Comparison of ENCODE assay signal across 1 cellular context in the genomic region with DNA sequence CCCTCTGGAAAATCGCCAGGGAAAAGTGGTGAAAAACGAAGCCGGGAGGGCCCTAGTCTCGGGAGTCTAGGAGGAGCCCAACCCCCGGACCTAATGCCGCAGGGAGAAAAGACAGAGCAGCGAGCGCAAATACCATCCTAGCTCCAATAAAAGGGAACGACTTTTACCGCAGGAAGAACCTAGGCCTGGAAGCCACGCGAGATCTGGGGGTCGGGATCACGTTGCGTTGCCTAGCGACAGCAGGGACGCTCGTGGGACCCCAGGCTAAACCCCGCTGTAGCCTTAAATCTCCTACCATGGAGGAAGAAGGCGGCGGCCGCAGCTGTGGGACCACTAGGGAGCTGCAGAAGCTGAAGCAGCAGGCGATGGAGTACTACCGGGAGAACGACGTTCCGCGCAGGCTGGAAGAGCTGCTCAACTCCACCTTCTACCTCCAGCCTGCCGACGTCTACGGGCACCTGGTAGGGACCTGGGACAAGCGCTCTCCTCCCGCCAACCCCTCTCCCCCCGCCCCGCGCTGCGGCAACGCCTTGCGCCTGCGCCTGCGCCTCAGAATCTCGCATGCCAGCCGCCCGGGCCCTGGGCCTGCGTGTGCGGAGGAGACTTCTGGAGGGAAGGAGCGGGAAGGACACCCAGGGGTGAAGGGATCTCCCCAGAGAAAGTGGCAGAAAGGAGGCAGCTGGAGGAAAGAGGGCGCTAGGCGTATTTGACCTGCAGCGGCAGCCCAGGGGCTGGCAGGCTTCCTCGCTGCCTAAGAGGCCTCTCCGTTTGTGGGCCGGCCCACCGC.
TF ChIP-seq lines count a peak whose summit lies in the region.

TSS of gene ENO4 (plus strand) at position 229 of the 787 bp plus-strand sequence. CDS start at position 297, 68 bp downstream.

TF ChIP-seq in WTC11, 78 proteins besides CTCF, POLR2A, EP300 and RAD21 (continued from another document and continues in another):
- TF ChIP-seq, protein P1, sequence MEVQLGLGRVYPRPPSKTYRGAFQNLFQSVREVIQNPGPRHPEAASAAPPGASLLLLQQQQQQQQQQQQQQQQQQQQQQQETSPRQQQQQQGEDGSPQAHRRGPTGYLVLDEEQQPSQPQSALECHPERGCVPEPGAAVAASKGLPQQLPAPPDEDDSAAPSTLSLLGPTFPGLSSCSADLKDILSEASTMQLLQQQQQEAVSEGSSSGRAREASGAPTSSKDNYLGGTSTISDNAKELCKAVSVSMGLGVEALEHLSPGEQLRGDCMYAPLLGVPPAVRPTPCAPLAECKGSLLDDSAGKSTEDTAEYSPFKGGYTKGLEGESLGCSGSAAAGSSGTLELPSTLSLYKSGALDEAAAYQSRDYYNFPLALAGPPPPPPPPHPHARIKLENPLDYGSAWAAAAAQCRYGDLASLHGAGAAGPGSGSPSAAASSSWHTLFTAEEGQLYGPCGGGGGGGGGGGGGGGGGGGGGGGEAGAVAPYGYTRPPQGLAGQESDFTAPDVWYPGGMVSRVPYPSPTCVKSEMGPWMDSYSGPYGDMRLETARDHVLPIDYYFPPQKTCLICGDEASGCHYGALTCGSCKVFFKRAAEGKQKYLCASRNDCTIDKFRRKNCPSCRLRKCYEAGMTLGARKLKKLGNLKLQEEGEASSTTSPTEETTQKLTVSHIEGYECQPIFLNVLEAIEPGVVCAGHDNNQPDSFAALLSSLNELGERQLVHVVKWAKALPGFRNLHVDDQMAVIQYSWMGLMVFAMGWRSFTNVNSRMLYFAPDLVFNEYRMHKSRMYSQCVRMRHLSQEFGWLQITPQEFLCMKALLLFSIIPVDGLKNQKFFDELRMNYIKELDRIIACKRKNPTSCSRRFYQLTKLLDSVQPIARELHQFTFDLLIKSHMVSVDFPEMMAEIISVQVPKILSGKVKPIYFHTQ (CRISPR knock-in tag; IDR thresholded peaks at IDR 0.05) = no peak
- TF ChIP-seq ZNF425 (CRISPR knock-in tag; conservative IDR thresholded peaks at IDR 0.05) = no peak
- TF ChIP-seq AFF4 (CRISPR knock-in tag; IDR thresholded peaks at IDR 0.05; ENCODE audit: borderline replicate concordance) = no peak
- no peak for TF ChIP-seq TEAD4 (CRISPR knock-in tag; IDR thresholded peaks at IDR 0.05)
- peak; percentile 63 for TF ChIP-seq SP1 (CRISPR knock-in tag; conservative IDR thresholded peaks at IDR 0.05)
- TF ChIP-seq, protein P2, sequence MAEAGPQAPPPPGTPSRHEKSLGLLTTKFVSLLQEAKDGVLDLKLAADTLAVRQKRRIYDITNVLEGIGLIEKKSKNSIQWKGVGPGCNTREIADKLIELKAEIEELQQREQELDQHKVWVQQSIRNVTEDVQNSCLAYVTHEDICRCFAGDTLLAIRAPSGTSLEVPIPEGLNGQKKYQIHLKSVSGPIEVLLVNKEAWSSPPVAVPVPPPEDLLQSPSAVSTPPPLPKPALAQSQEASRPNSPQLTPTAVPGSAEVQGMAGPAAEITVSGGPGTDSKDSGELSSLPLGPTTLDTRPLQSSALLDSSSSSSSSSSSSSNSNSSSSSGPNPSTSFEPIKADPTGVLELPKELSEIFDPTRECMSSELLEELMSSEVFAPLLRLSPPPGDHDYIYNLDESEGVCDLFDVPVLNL (CRISPR knock-in tag; IDR thresholded peaks at IDR 0.05; ENCODE audit: borderline replicate concordance, low read depth) = no peak
- peak; percentile 18; the same call in 1 of the 2 replicates for TF ChIP-seq TP53 (CRISPR knock-in tag; IDR thresholded peaks at IDR 0.05)
- TF ChIP-seq, protein P3, sequence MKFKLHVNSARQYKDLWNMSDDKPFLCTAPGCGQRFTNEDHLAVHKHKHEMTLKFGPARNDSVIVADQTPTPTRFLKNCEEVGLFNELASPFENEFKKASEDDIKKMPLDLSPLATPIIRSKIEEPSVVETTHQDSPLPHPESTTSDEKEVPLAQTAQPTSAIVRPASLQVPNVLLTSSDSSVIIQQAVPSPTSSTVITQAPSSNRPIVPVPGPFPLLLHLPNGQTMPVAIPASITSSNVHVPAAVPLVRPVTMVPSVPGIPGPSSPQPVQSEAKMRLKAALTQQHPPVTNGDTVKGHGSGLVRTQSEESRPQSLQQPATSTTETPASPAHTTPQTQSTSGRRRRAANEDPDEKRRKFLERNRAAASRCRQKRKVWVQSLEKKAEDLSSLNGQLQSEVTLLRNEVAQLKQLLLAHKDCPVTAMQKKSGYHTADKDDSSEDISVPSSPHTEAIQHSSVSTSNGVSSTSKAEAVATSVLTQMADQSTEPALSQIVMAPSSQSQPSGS (CRISPR knock-in tag; IDR thresholded peaks at IDR 0.05; ENCODE audit: borderline replicate concordance, low read depth) = peak; percentile 25; the same call in 1 of the 2 replicates
- TF ChIP-seq, protein P4, sequence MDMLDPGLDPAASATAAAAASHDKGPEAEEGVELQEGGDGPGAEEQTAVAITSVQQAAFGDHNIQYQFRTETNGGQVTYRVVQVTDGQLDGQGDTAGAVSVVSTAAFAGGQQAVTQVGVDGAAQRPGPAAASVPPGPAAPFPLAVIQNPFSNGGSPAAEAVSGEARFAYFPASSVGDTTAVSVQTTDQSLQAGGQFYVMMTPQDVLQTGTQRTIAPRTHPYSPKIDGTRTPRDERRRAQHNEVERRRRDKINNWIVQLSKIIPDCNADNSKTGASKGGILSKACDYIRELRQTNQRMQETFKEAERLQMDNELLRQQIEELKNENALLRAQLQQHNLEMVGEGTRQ (CRISPR knock-in tag; IDR thresholded peaks at IDR 0.05) = no peak
- peak; percentile 44; the same call in 1 of the 2 replicates for TF ChIP-seq ZNF219 (CRISPR knock-in tag; IDR thresholded peaks at IDR 0.05; ENCODE audit: borderline replicate concordance)
- 0 out of 2 replicates have a peak, but pooled peaks have one; percentile 6 for TF ChIP-seq ZNF138 (CRISPR knock-in tag; conservative IDR thresholded peaks at IDR 0.05)
- TF ChIP-seq, protein P5, sequence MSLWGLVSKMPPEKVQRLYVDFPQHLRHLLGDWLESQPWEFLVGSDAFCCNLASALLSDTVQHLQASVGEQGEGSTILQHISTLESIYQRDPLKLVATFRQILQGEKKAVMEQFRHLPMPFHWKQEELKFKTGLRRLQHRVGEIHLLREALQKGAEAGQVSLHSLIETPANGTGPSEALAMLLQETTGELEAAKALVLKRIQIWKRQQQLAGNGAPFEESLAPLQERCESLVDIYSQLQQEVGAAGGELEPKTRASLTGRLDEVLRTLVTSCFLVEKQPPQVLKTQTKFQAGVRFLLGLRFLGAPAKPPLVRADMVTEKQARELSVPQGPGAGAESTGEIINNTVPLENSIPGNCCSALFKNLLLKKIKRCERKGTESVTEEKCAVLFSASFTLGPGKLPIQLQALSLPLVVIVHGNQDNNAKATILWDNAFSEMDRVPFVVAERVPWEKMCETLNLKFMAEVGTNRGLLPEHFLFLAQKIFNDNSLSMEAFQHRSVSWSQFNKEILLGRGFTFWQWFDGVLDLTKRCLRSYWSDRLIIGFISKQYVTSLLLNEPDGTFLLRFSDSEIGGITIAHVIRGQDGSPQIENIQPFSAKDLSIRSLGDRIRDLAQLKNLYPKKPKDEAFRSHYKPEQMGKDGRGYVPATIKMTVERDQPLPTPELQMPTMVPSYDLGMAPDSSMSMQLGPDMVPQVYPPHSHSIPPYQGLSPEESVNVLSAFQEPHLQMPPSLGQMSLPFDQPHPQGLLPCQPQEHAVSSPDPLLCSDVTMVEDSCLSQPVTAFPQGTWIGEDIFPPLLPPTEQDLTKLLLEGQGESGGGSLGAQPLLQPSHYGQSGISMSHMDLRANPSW (CRISPR knock-in tag; conservative IDR thresholded peaks at IDR 0.05; ENCODE audit: low read depth) = no peak
- peak; percentile 77; the same call in 1 of the 2 replicates for TF ChIP-seq FOXK1 (CRISPR knock-in tag; IDR thresholded peaks at IDR 0.05)
- TF ChIP-seq ZNF671 (CRISPR knock-in tag; IDR thresholded peaks at IDR 0.05) = no peak
- no peak for TF ChIP-seq SOX15 (CRISPR knock-in tag; IDR thresholded peaks at IDR 0.05)
- no peak for TF ChIP-seq GABPB1 (CRISPR knock-in tag; IDR thresholded peaks at IDR 0.05)
- TF ChIP-seq ARID4B (CRISPR knock-in tag; IDR thresholded peaks at IDR 0.05; ENCODE audit: borderline replicate concordance) = peak; percentile 82; the same call in 1 of the 2 replicates
- TF ChIP-seq, protein P6, sequence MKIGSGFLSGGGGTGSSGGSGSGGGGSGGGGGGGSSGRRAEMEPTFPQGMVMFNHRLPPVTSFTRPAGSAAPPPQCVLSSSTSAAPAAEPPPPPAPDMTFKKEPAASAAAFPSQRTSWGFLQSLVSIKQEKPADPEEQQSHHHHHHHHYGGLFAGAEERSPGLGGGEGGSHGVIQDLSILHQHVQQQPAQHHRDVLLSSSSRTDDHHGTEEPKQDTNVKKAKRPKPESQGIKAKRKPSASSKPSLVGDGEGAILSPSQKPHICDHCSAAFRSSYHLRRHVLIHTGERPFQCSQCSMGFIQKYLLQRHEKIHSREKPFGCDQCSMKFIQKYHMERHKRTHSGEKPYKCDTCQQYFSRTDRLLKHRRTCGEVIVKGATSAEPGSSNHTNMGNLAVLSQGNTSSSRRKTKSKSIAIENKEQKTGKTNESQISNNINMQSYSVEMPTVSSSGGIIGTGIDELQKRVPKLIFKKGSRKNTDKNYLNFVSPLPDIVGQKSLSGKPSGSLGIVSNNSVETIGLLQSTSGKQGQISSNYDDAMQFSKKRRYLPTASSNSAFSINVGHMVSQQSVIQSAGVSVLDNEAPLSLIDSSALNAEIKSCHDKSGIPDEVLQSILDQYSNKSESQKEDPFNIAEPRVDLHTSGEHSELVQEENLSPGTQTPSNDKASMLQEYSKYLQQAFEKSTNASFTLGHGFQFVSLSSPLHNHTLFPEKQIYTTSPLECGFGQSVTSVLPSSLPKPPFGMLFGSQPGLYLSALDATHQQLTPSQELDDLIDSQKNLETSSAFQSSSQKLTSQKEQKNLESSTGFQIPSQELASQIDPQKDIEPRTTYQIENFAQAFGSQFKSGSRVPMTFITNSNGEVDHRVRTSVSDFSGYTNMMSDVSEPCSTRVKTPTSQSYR (CRISPR knock-in tag; IDR thresholded peaks at IDR 0.05) = no peak
- 0 out of 2 replicates have a peak, but pooled peaks have one; percentile 19 for TF ChIP-seq ZBTB21 (CRISPR knock-in tag; IDR thresholded peaks at IDR 0.05; ENCODE audit: borderline replicate concordance)
- TF ChIP-seq MYBL2 (CRISPR knock-in tag; IDR thresholded peaks at IDR 0.05) = 0 out of 2 replicates have a peak, but pooled peaks have one; percentile 44
